In the genomic region with DNA sequence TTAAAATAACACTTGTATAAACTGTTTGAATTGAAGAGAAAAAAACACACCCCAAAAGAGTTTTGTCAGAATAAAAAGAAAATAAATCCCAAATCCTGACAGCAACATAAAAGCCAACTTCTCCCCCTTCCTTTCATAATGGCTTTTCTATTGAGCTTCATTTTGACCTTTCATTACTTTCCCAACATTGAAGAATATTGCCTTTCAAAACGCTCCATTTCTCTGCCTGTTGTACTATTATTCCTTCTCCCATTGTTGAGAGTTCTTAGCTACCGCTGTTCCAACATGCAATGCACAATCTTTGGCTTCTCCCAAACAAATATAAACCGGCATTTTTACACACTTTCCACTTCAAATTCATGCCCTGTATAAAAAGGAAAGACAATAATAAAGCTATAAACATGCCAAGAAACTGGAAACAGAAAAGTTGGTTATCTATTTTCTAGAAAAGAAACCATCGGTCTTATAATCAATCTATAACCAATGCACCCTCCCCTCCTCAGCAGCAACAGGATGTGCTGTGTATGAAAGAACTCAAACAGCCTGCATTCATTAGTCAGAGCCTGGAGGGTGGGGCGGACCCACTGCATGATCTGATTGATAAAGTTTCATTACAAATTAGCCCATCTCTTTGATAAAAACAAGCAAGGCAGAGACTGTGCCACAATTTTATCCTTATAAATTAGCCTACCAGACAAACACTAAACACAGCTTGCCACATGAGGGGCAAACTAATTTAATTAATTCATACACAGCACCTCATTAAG, we compare ENCODE assay signal across 14 cellular contexts.
DNase-seq lines count a peak whose midpoint lies in the region; ATAC-seq and TF ChIP-seq lines count a peak whose summit lies in the region.
"Had no signal": no experiment of that assay in that cellular context is flagged by ENCODE, and none has a peak within 500 bp of the region (broad histone marks: within the 10 kb centered on the region; RNA-seq: fewer than 3 reads in every experiment).

No MANE protein-coding gene starts in this region.

- H3K9me3 ChIP-seq in SJSA1 (replicated peaks): no peaks in the 10 kb centered on the region
- no peaks in the 10 kb centered on the region for H3K9me3 ChIP-seq in skeletal muscle satellite cell (replicated peaks; ENCODE audit: low read length)
- H3K9me3 ChIP-seq in trophoblast cell (ENCODE audit: insufficient read depth, low read depth, low read length): no peaks in the 10 kb centered on the region

- POLR2A ChIA-PET in WTC11 (lab: Charles Lee): no interaction called here

- H4K12ac ChIP-seq in trophoblast cell (ENCODE audit: low read depth, low read length): no peak overlapping the region

- H3K79me2 ChIP-seq in trophoblast cell (ENCODE audit: control insufficient read depth, insufficient read depth, low read length, poor library complexity): no peaks in the 10 kb centered on the region

- no peak overlapping the region for H3K14ac ChIP-seq in trophoblast cell (ENCODE audit: low read length)

- H3K36me3 Mint-ChIP-seq in WTC11: no peaks in the 10 kb centered on the region
- H3K36me3 Mint-ChIP-seq: T-cell had no signal

- H3K4me1 ChIP-seq in SJSA1 (replicated peaks): peaks cover 44% of the 10 kb centered on the region
- peaks cover 44% of the 10 kb centered on the region for H3K4me1 ChIP-seq in skeletal muscle satellite cell (ENCODE audit: control insufficient read depth, insufficient read depth, low read length)
- H3K4me1 ChIP-seq in trophoblast cell (ENCODE audit: control insufficient read depth in 1 of 2, insufficient read depth in 2 of 2, low read length in 2 of 2): no peaks in the 10 kb centered on the region
- H3K4me1 ChIP-seq: spleen had no signal

- no peaks in the 10 kb centered on the region for H3K36me3 ChIP-seq in SJSA1
- no peaks in the 10 kb centered on the region for H3K36me3 ChIP-seq in skeletal muscle satellite cell (ENCODE audit: insufficient read depth, low read length)
- H3K36me3 ChIP-seq in trophoblast cell (ENCODE audit: control insufficient read depth in 1 of 2, insufficient read depth in 2 of 2, low read length in 2 of 2): no peaks in the 10 kb centered on the region
- H3K36me3 ChIP-seq: spleen had no signal

- no peak overlapping the region for H3K4me3 ChIP-seq in SJSA1
- H3K4me3 ChIP-seq in fibroblast of villous mesenchyme (ENCODE audit: low read depth, low read length): no peak overlapping the region
- H3K4me3 ChIP-seq in skeletal muscle satellite cell (ENCODE audit: low read length): peak overlapping the region; percentile 3
- no peak overlapping the region for H3K4me3 ChIP-seq in trophoblast cell (ENCODE audit: low read depth, low read length)
- H3K4me3 ChIP-seq: spleen had no signal

- peaks cover 6% of the 10 kb centered on the region for H3K9me3 Mint-ChIP-seq in WTC11

- no peak overlapping the region for H3K23ac ChIP-seq in trophoblast cell (ENCODE audit: low read length)

- no CpG with 5 or more reads among the region's 5 CpGs for WGBS in trophoblast cell (ENCODE audit: extremely low coverage, insufficient coverage, insufficient read length)

- no peak overlapping the region for H2BK5ac ChIP-seq in trophoblast cell (ENCODE audit: low read depth, low read length, poor library complexity)

- no peak overlapping the region for H3K27ac Mint-ChIP-seq in WTC11
- H3K27ac Mint-ChIP-seq: activated naive CD4-positive, alpha-beta T cell treated with anti-CD3 and anti-CD28 coated beads for 36 hours; T-cell had no signal

- H3K4me2 ChIP-seq in skeletal muscle satellite cell (ENCODE audit: low read length) (peak overlapping the region; percentile 47), trophoblast cell (ENCODE audit: low read length) (no peak overlapping the region)

- no peak for ATAC-seq in WTC11
- ATAC-seq: T-cell had no signal

- H2BK120ac ChIP-seq in trophoblast cell (ENCODE audit: insufficient read depth, low read length, poor library complexity): no peak overlapping the region

- H3K27me3 ChIP-seq in SJSA1 (replicated peaks) (no peaks in the 10 kb centered on the region), skeletal muscle satellite cell (ENCODE audit: control insufficient read depth, insufficient read depth, low read length) (no peaks in the 10 kb centered on the region), trophoblast cell (ENCODE audit: insufficient read depth, low read length) (no peaks in the 10 kb centered on the region)
- H3K27me3 ChIP-seq: spleen had no signal

- H3K27me3 Mint-ChIP-seq in WTC11 (ENCODE audit: low read depth): no peaks in the 10 kb centered on the region
- H3K27me3 Mint-ChIP-seq: T-cell had no signal

- CTCF ChIA-PET in WTC11 (lab: Charles Lee): no interaction called here

- H3K18ac ChIP-seq in trophoblast cell (ENCODE audit: low read length): no peak overlapping the region

- TF ChIP-seq CTCF in fibroblast of villous mesenchyme (IDR thresholded peaks at IDR 0.05; ENCODE audit: insufficient read depth, low read depth, low read length) (no peak), WTC11 (IDR thresholded peaks at IDR 0.05) (no peak)

- H3K27ac ChIP-seq in SJSA1 (peak overlapping the region; percentile 82), trophoblast cell (ENCODE audit: low read depth, low read length) (no peak overlapping the region)

- H4K91ac ChIP-seq in trophoblast cell (ENCODE audit: low read depth, low read length): no peak overlapping the region

- H2BK12ac ChIP-seq in trophoblast cell (ENCODE audit: low read length): no peak overlapping the region

- no peaks in the 10 kb centered on the region for H3K79me1 ChIP-seq in trophoblast cell (ENCODE audit: low read length)

- no peak overlapping the region for H3K4ac ChIP-seq in trophoblast cell (ENCODE audit: low read depth, low read length)

- H3K4me1 Mint-ChIP-seq in WTC11: peaks cover 7% of the 10 kb centered on the region
- H3K4me1 Mint-ChIP-seq: T-cell had no signal

- no peak overlapping the region for H4K8ac ChIP-seq in trophoblast cell (ENCODE audit: low read depth, low read length)

- no peak overlapping the region for H2AFZ ChIP-seq in trophoblast cell (ENCODE audit: insufficient read depth, low read length, poor library complexity)

- DNase-seq in EH (ENCODE audit: low read depth) (peak; percentile 14), SJSA1 (ENCODE audit: low read depth in 1 of 2, low spot score in 2 of 2) (peak in 1 of 2 experiments; percentile 56), fibroblast of villous mesenchyme (ENCODE audit: low read depth) (peak; percentile 56), NCI-H526 treated with DMSO at 0.1 percent for 48 hours (lab: John Stamatoyannopoulos, UW) (no peak), KG1 (lab: John Stamatoyannopoulos, UW) (no peak), trophoblast cell (no peak), WTC11 (ENCODE audit: low spot score) (no peak)
- DNase-seq: activated naive CD4-positive, alpha-beta T cell treated with anti-CD3 and anti-CD28 coated beads for 36 hours; cerebellar nuclear complex; NCI-H1105; NCI-H2171 treated with DMSO at 0.1 percent for 48 hours; spleen; T-cell had no signal

- no peak overlapping the region for H2AK5ac ChIP-seq in trophoblast cell (ENCODE audit: low read length)

- H3K4me3 Mint-ChIP-seq in WTC11: no peak overlapping the region
- H3K4me3 Mint-ChIP-seq: activated naive CD4-positive, alpha-beta T cell treated with anti-CD3 and anti-CD28 coated beads for 36 hours; T-cell had no signal

- H3K9ac ChIP-seq in skeletal muscle satellite cell (ENCODE audit: low read depth, low read length) (peak overlapping the region; percentile 58), trophoblast cell (ENCODE audit: low read length) (no peak overlapping the region)

TF ChIP-seq in WTC11, 78 proteins besides CTCF, POLR2A, EP300 and RAD21:
- TF ChIP-seq ZNF121 (CRISPR knock-in tag; IDR thresholded peaks at IDR 0.05): no peak
- TF ChIP-seq SP1 (CRISPR knock-in tag; conservative IDR thresholded peaks at IDR 0.05): no peak
- TF ChIP-seq, protein P1, sequence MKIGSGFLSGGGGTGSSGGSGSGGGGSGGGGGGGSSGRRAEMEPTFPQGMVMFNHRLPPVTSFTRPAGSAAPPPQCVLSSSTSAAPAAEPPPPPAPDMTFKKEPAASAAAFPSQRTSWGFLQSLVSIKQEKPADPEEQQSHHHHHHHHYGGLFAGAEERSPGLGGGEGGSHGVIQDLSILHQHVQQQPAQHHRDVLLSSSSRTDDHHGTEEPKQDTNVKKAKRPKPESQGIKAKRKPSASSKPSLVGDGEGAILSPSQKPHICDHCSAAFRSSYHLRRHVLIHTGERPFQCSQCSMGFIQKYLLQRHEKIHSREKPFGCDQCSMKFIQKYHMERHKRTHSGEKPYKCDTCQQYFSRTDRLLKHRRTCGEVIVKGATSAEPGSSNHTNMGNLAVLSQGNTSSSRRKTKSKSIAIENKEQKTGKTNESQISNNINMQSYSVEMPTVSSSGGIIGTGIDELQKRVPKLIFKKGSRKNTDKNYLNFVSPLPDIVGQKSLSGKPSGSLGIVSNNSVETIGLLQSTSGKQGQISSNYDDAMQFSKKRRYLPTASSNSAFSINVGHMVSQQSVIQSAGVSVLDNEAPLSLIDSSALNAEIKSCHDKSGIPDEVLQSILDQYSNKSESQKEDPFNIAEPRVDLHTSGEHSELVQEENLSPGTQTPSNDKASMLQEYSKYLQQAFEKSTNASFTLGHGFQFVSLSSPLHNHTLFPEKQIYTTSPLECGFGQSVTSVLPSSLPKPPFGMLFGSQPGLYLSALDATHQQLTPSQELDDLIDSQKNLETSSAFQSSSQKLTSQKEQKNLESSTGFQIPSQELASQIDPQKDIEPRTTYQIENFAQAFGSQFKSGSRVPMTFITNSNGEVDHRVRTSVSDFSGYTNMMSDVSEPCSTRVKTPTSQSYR (CRISPR knock-in tag; IDR thresholded peaks at IDR 0.05): no peak
- no peak for TF ChIP-seq FOXK1 (CRISPR knock-in tag; IDR thresholded peaks at IDR 0.05)

Comparison
In these comparisons a context has a peak if more than half of its experiments do, and no peak if none do; other contexts are left out.
1. DNase-seq: peak in EH (single experiment) and fibroblast of villous mesenchyme (single experiment); none in NCI-H526 treated with DMSO at 0.1 percent for 48 hours (single experiment), KG1 (single experiment), trophoblast cell (0 of 2) and WTC11 (single experiment).